ENCODE assay signal across 8 cellular contexts in genomic region chr17:68497885-68498319, GRCh38. TPM values are rescaled to one million over a fixed set of nuclear protein-coding genes. Genes with fewer than 3 reads are reported as not detected.
DNase-seq lines count a peak whose midpoint lies in the region; ATAC-seq and TF ChIP-seq lines count a peak whose summit lies in the region.

No MANE protein-coding gene starts in this region.

- DNase-seq in GM13976 (ENCODE audit: low spot score): peak; percentile 80
- DNase-seq in HL-60 (ENCODE audit: low read depth in 1 of 2, low spot score in 1 of 2): peak in 1 of 2 experiments; percentile 87
- no peak for DNase-seq in iPS-NIHi11 (ENCODE audit: low spot score)
- no peak for DNase-seq in SHP77 (lab: John Stamatoyannopoulos, UW)
- no peak for DNase-seq in DMS79 treated with DMSO at 0.1 percent for 48 hours (lab: John Stamatoyannopoulos, UW)
- no peak for DNase-seq in NCI-H1436 treated with DMSO at 0.1 percent for 48 hours (lab: John Stamatoyannopoulos, UW)

- in situ Hi-C loops in GM13976 (cut with MboI; ENCODE audit: low sequenced_read_pairs, unreplicated experiment): no loop called here

- TF ChIP-seq CTCF in GM13976 (IDR thresholded peaks at IDR 0.05; ENCODE audit: borderline replicate concordance, control extremely low read depth, extremely low read depth, insufficient read depth, missing control alignments): no peak
- TF ChIP-seq CTCF in HL-60 (IDR thresholded peaks at IDR 0.05; ENCODE audit: insufficient read depth, low read length): no peak

- no peak overlapping the region for H3K4me3 ChIP-seq in HL-60 (replicated peaks; ENCODE audit: insufficient read depth, low read length)

- H3K27ac ChIP-seq in HL-60 (replicated peaks): peak overlapping the region; percentile 79

- H3K27me3 ChIP-seq in HL-60 (ENCODE audit: insufficient read depth, poor library complexity, severe bottlenecking): no peaks in the 10 kb centered on the region

- ATAC-seq in GM21526 (IDR thresholded peaks at IDR 0.05; ENCODE audit: low FRiP score, unreplicated experiment) (peak; percentile 82), esophagus mucosa (peak; percentile 24)

RNA-seq across cellular contexts. Expression of gene PRKAR1A, which starts 14.3 kb away (rescaled TPM):
- 149 TPM for total RNA-seq in esophagus mucosa

RNA-seq across cellular contexts. Expression of gene WIPI1, which starts 40.6 kb away (rescaled TPM):
- total RNA-seq in esophagus mucosa: 13.3 TPM
